ENCODE assay signal across 15 cellular contexts in genomic region chr1:169584483-169585144, GRCh38. TPM values are rescaled to one million over a fixed set of nuclear protein-coding genes. Genes with fewer than 3 reads are reported as not detected.
DNase-seq lines count a peak whose midpoint lies in the region; ATAC-seq and TF ChIP-seq lines count a peak whose summit lies in the region.
"Had no signal": no experiment of that assay in that cellular context is flagged by ENCODE, and none has a peak within 500 bp of the region (broad histone marks: within the 10 kb centered on the region; RNA-seq: fewer than 3 reads in every experiment).

No MANE protein-coding gene starts in this region.

- H3K9me3 Mint-ChIP-seq in activated CD4-positive, alpha-beta T cell treated with anti-CD3 and anti-CD28 coated beads, Interleukin-2, amount 10 ng/mL, durations not matched to agents 24 days and 14 days = no peaks in the 10 kb centered on the region

- peak; percentile 39 for DNase-seq in stimulated activated CD4-positive, alpha-beta T cell treated with anti-CD3 and anti-CD28 coated beads, Interleukin-4, amount 100 ng/mL, for 24 hours
- no peak for DNase-seq in stimulated activated CD4-positive, alpha-beta T cell treated with anti-CD3 and anti-CD28 coated beads, Interleukin-1b, Interleukin-23, amount 100 ng/mL, for 48 hours
- DNase-seq in activated CD4-positive, alpha-beta T cell treated with anti-CD3 and anti-CD28 coated beads, Interleukin-2, amount 10 ng/mL, durations not matched to agents 24 days and 14 days = peak; percentile 65
- no peak for DNase-seq in hepatocyte (ENCODE audit: low spot score)
- DNase-seq in upper lobe of right lung = no peak
- no peak for DNase-seq in foreskin melanocyte
- DNase-seq in PC-9 = no peak
- DNase-seq: C1 segment of cervical spinal cord; effector memory CD4-positive, alpha-beta T cell; NCI-H1105; SJCRH30 had no signal

- no peak overlapping the region for H2AFZ ChIP-seq in hepatocyte
- H2AFZ ChIP-seq in PC-9 = no peak overlapping the region

- CTCF ChIA-PET in PC-9 (lab: Charles Lee) = no interaction called here

- H3K9me2 ChIP-seq in hepatocyte (replicated peaks; ENCODE audit: insufficient read depth) (no peaks in the 10 kb centered on the region), PC-9 (ENCODE audit: insufficient read depth) (no peaks in the 10 kb centered on the region)

- H3K27me3 Mint-ChIP-seq in activated CD4-positive, alpha-beta T cell treated with anti-CD3 and anti-CD28 coated beads, Interleukin-2, amount 10 ng/mL, durations not matched to agents 24 days and 14 days = no peaks in the 10 kb centered on the region

- H3K27ac ChIP-seq in hepatocyte = peak overlapping the region; percentile 17
- H3K27ac ChIP-seq in upper lobe of right lung = no peak overlapping the region
- H3K27ac ChIP-seq in PC-9 = no peak overlapping the region
- H3K27ac ChIP-seq: SJCRH30 had no signal

- intact Hi-C loops in activated CD4-positive, alpha-beta T cell treated with anti-CD3 and anti-CD28 coated beads, Interleukin-2, amount 10 ng/mL, durations not matched to agents 24 days and 14 days (cut with micrococcal nuclease) = loop anchor here (1.0 to 10.0 kb wide), 8 partner anchors 10 to 1350 kb away; partner anchors contain the start of genes BLZF1 and SCYL3
- intact Hi-C loops in upper lobe of right lung (cut with DNase I) (no loop called here), PC-9 (cut with micrococcal nuclease; ENCODE audit: unreplicated experiment) (no loop called here)

- POLR2A ChIA-PET in PC-9 (lab: Charles Lee; ENCODE audit: unreplicated experiment) = no interaction called here

- H3K4me2 ChIP-seq in hepatocyte = peak overlapping the region; percentile 38
- no peak overlapping the region for H3K4me2 ChIP-seq in PC-9

- 55% methylated on average over 4 of the region's 4 CpGs for WGBS in hepatocyte (ENCODE audit: low lambda C conversion rate, missing lambda C conversion rate)

- no peaks in the 10 kb centered on the region for H3K9me3 ChIP-seq in hepatocyte (ENCODE audit: low read depth)
- H3K9me3 ChIP-seq in upper lobe of right lung = no peaks in the 10 kb centered on the region
- H3K9me3 ChIP-seq in PC-9 (ENCODE audit: insufficient read depth, low read depth) = no peaks in the 10 kb centered on the region; the same call in 1 of the 2 replicates
- H3K9me3 ChIP-seq: SJCRH30 had no signal

- no peaks in the 10 kb centered on the region for H3K4me1 ChIP-seq in hepatocyte (ENCODE audit: insufficient read depth)
- peaks cover 4% of the 10 kb centered on the region for H3K4me1 ChIP-seq in upper lobe of right lung
- peaks cover 5% of the 10 kb centered on the region for H3K4me1 ChIP-seq in PC-9 (replicated peaks; ENCODE audit: insufficient read depth)
- H3K4me1 ChIP-seq: SJCRH30 had no signal

- H3K79me2 ChIP-seq in hepatocyte = no peaks in the 10 kb centered on the region
- no peaks in the 10 kb centered on the region for H3K79me2 ChIP-seq in PC-9 (ENCODE audit: low read depth)

- H3F3A ChIP-seq in PC-9 (ENCODE audit: insufficient read depth, low read depth) = no peaks in the 10 kb centered on the region

- H3K27ac Mint-ChIP-seq in activated CD4-positive, alpha-beta T cell treated with anti-CD3 and anti-CD28 coated beads, Interleukin-2, amount 10 ng/mL, durations not matched to agents 24 days and 14 days = peak overlapping the region; percentile 84

- ATAC-seq in upper lobe of right lung (peak; percentile 14), HG03571 (IDR thresholded peaks at IDR 0.05; ENCODE audit: unreplicated experiment) (no peak)

- peak overlapping the region; percentile 95 for H3K4me3 Mint-ChIP-seq in activated CD4-positive, alpha-beta T cell treated with anti-CD3 and anti-CD28 coated beads, Interleukin-2, amount 10 ng/mL, durations not matched to agents 24 days and 14 days

- H3K36me3 Mint-ChIP-seq in activated CD4-positive, alpha-beta T cell treated with anti-CD3 and anti-CD28 coated beads, Interleukin-2, amount 10 ng/mL, durations not matched to agents 24 days and 14 days (ENCODE audit: low read depth) = peaks cover 12% of the 10 kb centered on the region

- no TSS peak for BruUV-seq in PC-9 (replicated peaks; lab: Mats Ljungman, UMichigan)

- TF ChIP-seq CTCF in hepatocyte (IDR thresholded peaks at IDR 0.05; ENCODE audit: poor library complexity) = no peak
- TF ChIP-seq CTCF in upper lobe of right lung (IDR thresholded peaks at IDR 0.05) = no peak
- TF ChIP-seq CTCF in PC-9 (conservative IDR thresholded peaks at IDR 0.05) = no peak

- H4K20me1 ChIP-seq in hepatocyte (ENCODE audit: insufficient read depth, poor library complexity, severe bottlenecking) (no peaks in the 10 kb centered on the region), PC-9 (ENCODE audit: insufficient read depth) (no peaks in the 10 kb centered on the region)

- H3K36me3 ChIP-seq in hepatocyte (replicated peaks; ENCODE audit: insufficient read depth, low read depth) (no peaks in the 10 kb centered on the region), upper lobe of right lung (no peaks in the 10 kb centered on the region), PC-9 (ENCODE audit: low read depth) (no peaks in the 10 kb centered on the region)
- H3K36me3 ChIP-seq: SJCRH30 had no signal

- H3K27me3 ChIP-seq in hepatocyte = no peaks in the 10 kb centered on the region
- no peaks in the 10 kb centered on the region for H3K27me3 ChIP-seq in upper lobe of right lung
- no peaks in the 10 kb centered on the region for H3K27me3 ChIP-seq in PC-9 (ENCODE audit: insufficient read depth, low read depth)

- H3K4me3 ChIP-seq in hepatocyte = no peak overlapping the region
- H3K4me3 ChIP-seq in upper lobe of right lung = no peak overlapping the region
- H3K4me3 ChIP-seq in PC-9 = no peak overlapping the region
- H3K4me3 ChIP-seq: SJCRH30 had no signal

- peaks cover 53% of the 10 kb centered on the region for H3K4me1 Mint-ChIP-seq in activated CD4-positive, alpha-beta T cell treated with anti-CD3 and anti-CD28 coated beads, Interleukin-2, amount 10 ng/mL, durations not matched to agents 24 days and 14 days

RNA-seq across cellular contexts. Expression of gene F5, which starts 1.7 kb away (rescaled TPM):
- 46.3 and 51.3 TPM in 2 replicates for total RNA-seq in activated CD4-positive, alpha-beta T cell treated with anti-CD3 and anti-CD28 coated beads, Interleukin-2, amount 10 ng/mL, durations not matched to agents 24 days and 14 days
- total RNA-seq in hepatocyte (24.0 and 34.2 TPM in 2 replicates), upper lobe of right lung (1.6 TPM), PC-9 (2021) (not detected in 2 replicates)
- polyA plus RNA-seq in hepatocyte = 20.4 and 21.5 TPM in 2 replicates
- total RNA-seq: lung microvascular endothelial cell, NCI-H460, osteocyte, SJCRH30 had no signal

RNA-seq across cellular contexts. Expression of gene SELP, which starts 45.3 kb away (rescaled TPM):
- total RNA-seq in activated CD4-positive, alpha-beta T cell treated with anti-CD3 and anti-CD28 coated beads, Interleukin-2, amount 10 ng/mL, durations not matched to agents 24 days and 14 days = 0.14 TPM in 1 of 2 replicates, not detected in the other
- total RNA-seq in hepatocyte (0.24 and 0.27 TPM in 2 replicates), upper lobe of right lung (61.5 TPM), PC-9 (2021) (not detected in 2 replicates)
- polyA plus RNA-seq in hepatocyte = 0.34 TPM in 1 of 2 replicates, not detected in the other
- total RNA-seq: NCI-H460, osteocyte, SJCRH30 had no signal

Comparison
In these comparisons a context has a peak if more than half of its experiments do, and no peak if none do; other contexts are left out.
1. DNase-seq: peak in stimulated activated CD4-positive, alpha-beta T cell treated with anti-CD3 and anti-CD28 coated beads, Interleukin-4, amount 100 ng/mL, for 24 hours (single experiment) and activated CD4-positive, alpha-beta T cell treated with anti-CD3 and anti-CD28 coated beads, Interleukin-2, amount 10 ng/mL, durations not matched to agents 24 days and 14 days (single experiment); none in stimulated activated CD4-positive, alpha-beta T cell treated with anti-CD3 and anti-CD28 coated beads, Interleukin-1b, Interleukin-23, amount 100 ng/mL, for 48 hours (single experiment), hepatocyte (single experiment), upper lobe of right lung (single experiment), foreskin melanocyte (single experiment) and PC-9 (0 of 2).
2. RNA of gene SELP, which starts 45.3 kb away (total RNA-seq): 61.5 TPM in upper lobe of right lung (single experiment); 0.24 to 0.27 TPM in hepatocyte, 0.14 TPM in activated CD4-positive, alpha-beta T cell treated with anti-CD3 and anti-CD28 coated beads, Interleukin-2, amount 10 ng/mL, durations not matched to agents 24 days and 14 days and not detected in PC-9; every median in the first group is over 10 times any median in the second.